3 cellular contexts compared by ENCODE assay signal in genomic region chr2:56626927-56627326, GRCh38.
TF ChIP-seq lines count a peak whose summit lies in the region.

No MANE protein-coding gene starts in this region.

TF ChIP-seq in HepG2, 621 proteins besides CTCF, POLR2A, EP300 and RAD21 (continued from another document and continues in another):
- no peak for TF ChIP-seq REXO4 (CRISPR knock-in tag; IDR thresholded peaks at IDR 0.05; ENCODE audit: borderline replicate concordance)
- TF ChIP-seq GMEB1 (CRISPR knock-in tag; IDR thresholded peaks at IDR 0.05; ENCODE audit: borderline replicate concordance), result no peak
- no peak for TF ChIP-seq ZNF749 (CRISPR knock-in tag; IDR thresholded peaks at IDR 0.05; ENCODE audit: borderline replicate concordance)
- TF ChIP-seq ZNF407 (CRISPR knock-in tag; IDR thresholded peaks at IDR 0.05; ENCODE audit: not compliant biosample characterization), result no peak

TF ChIP-seq in IMR-90, 13 proteins besides CTCF, POLR2A, EP300 and RAD21 (continued from another document):
- TF ChIP-seq MAFK (IDR thresholded peaks at IDR 0.05; ENCODE audit: low read depth, low read length) (peak; percentile 39; the same call in 1 of the 2 replicates), CHD1 (IDR thresholded peaks at IDR 0.05; ENCODE audit: low read depth, low read length) (no peak)

TF ChIP-seq in SK-N-SH treated with all-trans-retinoic acid at 6 μM for 48 hours, 23 proteins besides CTCF, POLR2A, EP300 and RAD21 (continued from another document):
- no peak for TF ChIP-seq CSRNP3 (CRISPR knock-in tag; IDR thresholded peaks at IDR 0.05)
- no peak for TF ChIP-seq POU6F1 (CRISPR knock-in tag; IDR thresholded peaks at IDR 0.05; ENCODE audit: borderline replicate concordance, low read depth)
- TF ChIP-seq ZNF565 (CRISPR knock-in tag; conservative IDR thresholded peaks at IDR 0.05; ENCODE audit: low read depth), result no peak
- TF ChIP-seq, protein P1, sequence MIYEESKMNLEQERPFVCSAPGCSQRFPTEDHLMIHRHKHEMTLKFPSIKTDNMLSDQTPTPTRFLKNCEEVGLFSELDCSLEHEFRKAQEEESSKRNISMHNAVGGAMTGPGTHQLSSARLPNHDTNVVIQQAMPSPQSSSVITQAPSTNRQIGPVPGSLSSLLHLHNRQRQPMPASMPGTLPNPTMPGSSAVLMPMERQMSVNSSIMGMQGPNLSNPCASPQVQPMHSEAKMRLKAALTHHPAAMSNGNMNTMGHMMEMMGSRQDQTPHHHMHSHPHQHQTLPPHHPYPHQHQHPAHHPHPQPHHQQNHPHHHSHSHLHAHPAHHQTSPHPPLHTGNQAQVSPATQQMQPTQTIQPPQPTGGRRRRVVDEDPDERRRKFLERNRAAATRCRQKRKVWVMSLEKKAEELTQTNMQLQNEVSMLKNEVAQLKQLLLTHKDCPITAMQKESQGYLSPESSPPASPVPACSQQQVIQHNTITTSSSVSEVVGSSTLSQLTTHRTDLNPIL (CRISPR knock-in tag; IDR thresholded peaks at IDR 0.05; ENCODE audit: low read depth), result no peak
- no peak for TF ChIP-seq ARNTL (CRISPR knock-in tag; IDR thresholded peaks at IDR 0.05; ENCODE audit: borderline replicate concordance, low read depth)
- TF ChIP-seq OSR1 (CRISPR knock-in tag; IDR thresholded peaks at IDR 0.05), result no peak
- no peak for TF ChIP-seq ZFP30 (CRISPR knock-in tag; IDR thresholded peaks at IDR 0.05)
- TF ChIP-seq, protein P2, sequence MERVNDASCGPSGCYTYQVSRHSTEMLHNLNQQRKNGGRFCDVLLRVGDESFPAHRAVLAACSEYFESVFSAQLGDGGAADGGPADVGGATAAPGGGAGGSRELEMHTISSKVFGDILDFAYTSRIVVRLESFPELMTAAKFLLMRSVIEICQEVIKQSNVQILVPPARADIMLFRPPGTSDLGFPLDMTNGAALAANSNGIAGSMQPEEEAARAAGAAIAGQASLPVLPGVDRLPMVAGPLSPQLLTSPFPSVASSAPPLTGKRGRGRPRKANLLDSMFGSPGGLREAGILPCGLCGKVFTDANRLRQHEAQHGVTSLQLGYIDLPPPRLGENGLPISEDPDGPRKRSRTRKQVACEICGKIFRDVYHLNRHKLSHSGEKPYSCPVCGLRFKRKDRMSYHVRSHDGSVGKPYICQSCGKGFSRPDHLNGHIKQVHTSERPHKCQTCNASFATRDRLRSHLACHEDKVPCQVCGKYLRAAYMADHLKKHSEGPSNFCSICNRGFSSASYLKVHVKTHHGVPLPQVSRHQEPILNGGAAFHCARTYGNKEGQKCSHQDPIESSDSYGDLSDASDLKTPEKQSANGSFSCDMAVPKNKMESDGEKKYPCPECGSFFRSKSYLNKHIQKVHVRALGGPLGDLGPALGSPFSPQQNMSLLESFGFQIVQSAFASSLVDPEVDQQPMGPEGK (CRISPR knock-in tag; IDR thresholded peaks at IDR 0.05; ENCODE audit: borderline replicate concordance), result no peak
- no peak for TF ChIP-seq GLIS3 (CRISPR knock-in tag; IDR thresholded peaks at IDR 0.05)
- no peak for TF ChIP-seq SNAI2 (CRISPR knock-in tag; IDR thresholded peaks at IDR 0.05)
- no peak for TF ChIP-seq ISL1 (CRISPR knock-in tag; IDR thresholded peaks at IDR 0.05)
- TF ChIP-seq ZFP3 (CRISPR knock-in tag; IDR thresholded peaks at IDR 0.05), result no peak
- TF ChIP-seq ZC3H10 (CRISPR knock-in tag; IDR thresholded peaks at IDR 0.05), result no peak
- TF ChIP-seq, protein P3, sequence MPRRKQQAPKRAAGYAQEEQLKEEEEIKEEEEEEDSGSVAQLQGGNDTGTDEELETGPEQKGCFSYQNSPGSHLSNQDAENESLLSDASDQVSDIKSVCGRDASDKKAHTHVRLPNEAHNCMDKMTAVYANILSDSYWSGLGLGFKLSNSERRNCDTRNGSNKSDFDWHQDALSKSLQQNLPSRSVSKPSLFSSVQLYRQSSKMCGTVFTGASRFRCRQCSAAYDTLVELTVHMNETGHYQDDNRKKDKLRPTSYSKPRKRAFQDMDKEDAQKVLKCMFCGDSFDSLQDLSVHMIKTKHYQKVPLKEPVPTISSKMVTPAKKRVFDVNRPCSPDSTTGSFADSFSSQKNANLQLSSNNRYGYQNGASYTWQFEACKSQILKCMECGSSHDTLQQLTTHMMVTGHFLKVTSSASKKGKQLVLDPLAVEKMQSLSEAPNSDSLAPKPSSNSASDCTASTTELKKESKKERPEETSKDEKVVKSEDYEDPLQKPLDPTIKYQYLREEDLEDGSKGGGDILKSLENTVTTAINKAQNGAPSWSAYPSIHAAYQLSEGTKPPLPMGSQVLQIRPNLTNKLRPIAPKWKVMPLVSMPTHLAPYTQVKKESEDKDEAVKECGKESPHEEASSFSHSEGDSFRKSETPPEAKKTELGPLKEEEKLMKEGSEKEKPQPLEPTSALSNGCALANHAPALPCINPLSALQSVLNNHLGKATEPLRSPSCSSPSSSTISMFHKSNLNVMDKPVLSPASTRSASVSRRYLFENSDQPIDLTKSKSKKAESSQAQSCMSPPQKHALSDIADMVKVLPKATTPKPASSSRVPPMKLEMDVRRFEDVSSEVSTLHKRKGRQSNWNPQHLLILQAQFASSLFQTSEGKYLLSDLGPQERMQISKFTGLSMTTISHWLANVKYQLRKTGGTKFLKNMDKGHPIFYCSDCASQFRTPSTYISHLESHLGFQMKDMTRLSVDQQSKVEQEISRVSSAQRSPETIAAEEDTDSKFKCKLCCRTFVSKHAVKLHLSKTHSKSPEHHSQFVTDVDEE (CRISPR knock-in tag; IDR thresholded peaks at IDR 0.05), result no peak
- TF ChIP-seq TOX (CRISPR knock-in tag; IDR thresholded peaks at IDR 0.05; ENCODE audit: borderline replicate concordance), result no peak
